In genomic region chr13:98664924-98665637, GRCh38 we compare ENCODE assay signal across 1 cellular context.
A peak's percentile ranks its signal among the peaks of the same experiment; 100 is the strongest.
TF ChIP-seq lines count a peak whose summit lies in the region.

No MANE protein-coding gene starts in this region.

TF ChIP-seq in liver, 16 proteins besides CTCF, POLR2A, EP300 and RAD21 (continued from another document):
- TF ChIP-seq REST (IDR thresholded peaks at IDR 0.05) (peak; percentile 7), MAX (IDR thresholded peaks at IDR 0.05) (peak; percentile 23), ATF3 (IDR thresholded peaks at IDR 0.05) (no peak)
